In genomic region chr2:173075781-173076556, GRCh38 we compare ENCODE assay signal across 8 cellular contexts. TPM values are rescaled to one million over a fixed set of nuclear protein-coding genes. Genes with fewer than 3 reads are reported as not detected.
A peak's percentile ranks its signal among the peaks of the same experiment; 100 is the strongest.
DNase-seq lines count a peak whose midpoint lies in the region; ATAC-seq and TF ChIP-seq lines count a peak whose summit lies in the region.

Gene MAP3K20, plus strand, starts transcription at chr2:173075846. Its CDS starts 15,186 bp downstream, at chr2:173091032.

- DNase-seq in CD8-positive, alpha-beta T cell: peak in 6 of 7 experiments; percentile 4 to 50 (median 28)
- DNase-seq in NT2/D1 (ENCODE audit: low read depth, low spot score) (no peak), activated T-cell treated with anti-CD3 and anti-CD28 coated beads for 24 hours (ENCODE audit: low read depth) (peak; percentile 23)

- no peaks in the 10 kb centered on the region for H3K36me3 ChIP-seq in CD8-positive, alpha-beta T cell (ENCODE audit: insufficient read depth, low read length)
- H3K36me3 ChIP-seq in NT2/D1 (ENCODE audit: insufficient read depth, insufficient read length, low read length) (no peaks in the 10 kb centered on the region), muscle layer of colon (ENCODE audit: insufficient read depth, low read length) (no peaks in the 10 kb centered on the region), stomach smooth muscle (ENCODE audit: control insufficient read depth in 2 of 2, insufficient read depth in 2 of 2, low read length in 2 of 2) (no peaks in the 10 kb centered on the region)

- H3K4me3 ChIP-seq in CD8-positive, alpha-beta T cell (ENCODE audit: low read depth, low read length): peak within 1 kb of the TSS; percentile 50
- peak within 1 kb of the TSS; percentile 77 for H3K4me3 ChIP-seq in NT2/D1 (ENCODE audit: insufficient read length, low read depth)
- peak within 1 kb of the TSS; percentile 84 to 86 for H3K4me3 ChIP-seq in muscle layer of colon (ENCODE audit: low read depth in 1 of 2, low read length in 2 of 2)
- peak within 1 kb of the TSS; percentile 84 to 89 for H3K4me3 ChIP-seq in stomach smooth muscle (ENCODE audit: low read length in 2 of 2)

- POLR2A ChIA-PET in CD8-positive, alpha-beta T cell (lab: Charles Lee): no interaction called here

- no peak within 1 kb of the TSS for H3K27ac Mint-ChIP-seq in CD8-positive, alpha-beta T cell

- H3K9ac ChIP-seq in NT2/D1 (ENCODE audit: insufficient read length, low read depth) (peak within 1 kb of the TSS; percentile 88), muscle layer of colon (ENCODE audit: low read length) (peak within 1 kb of the TSS; percentile 98), stomach smooth muscle (ENCODE audit: low read length in 2 of 2) (peak within 1 kb of the TSS; percentile 86 to 98)

- TF ChIP-seq CTCF in CD8-positive, alpha-beta T cell (IDR thresholded peaks at IDR 0.05): no peak

- peaks cover 5% of the 10 kb centered on the region for H3K4me1 ChIP-seq in CD8-positive, alpha-beta T cell (ENCODE audit: insufficient read depth, low read length)
- H3K4me1 ChIP-seq in NT2/D1 (ENCODE audit: insufficient read depth, insufficient read length) (no peaks in the 10 kb centered on the region), muscle layer of colon (ENCODE audit: insufficient read depth, low read length) (peaks cover 28% of the 10 kb centered on the region), stomach smooth muscle (ENCODE audit: control insufficient read depth, insufficient read depth, low read length) (peaks cover 7% of the 10 kb centered on the region)

- no peak within 1 kb of the TSS for H3K27ac ChIP-seq in CD8-positive, alpha-beta T cell (ENCODE audit: low read depth, low read length)
- H3K27ac ChIP-seq in muscle layer of colon (ENCODE audit: low read depth, low read length) (peak within 1 kb of the TSS; percentile 84), stomach smooth muscle (ENCODE audit: low read length) (peak within 1 kb of the TSS; percentile 88)

- H3K9me3 Mint-ChIP-seq in CD8-positive, alpha-beta T cell: no peaks in the 10 kb centered on the region

- intact Hi-C loops in CD8-positive, alpha-beta T cell (cut with DNase I, micrococcal nuclease): no loop called here

- CTCF ChIA-PET in CD8-positive, alpha-beta T cell (lab: Charles Lee): no interaction called here

- H3K4me3 Mint-ChIP-seq in CD8-positive, alpha-beta T cell: peak within 1 kb of the TSS; percentile 79

- H3K27me3 ChIP-seq in CD8-positive, alpha-beta T cell (ENCODE audit: insufficient read depth, low read length): no peaks in the 10 kb centered on the region
- H3K27me3 ChIP-seq in NT2/D1 (ENCODE audit: insufficient read depth, insufficient read length) (peaks cover 8% of the 10 kb centered on the region), muscle layer of colon (ENCODE audit: control insufficient read depth in 1 of 2, insufficient read depth in 2 of 2, low read length in 2 of 2) (no peaks in the 10 kb centered on the region), stomach smooth muscle (ENCODE audit: control insufficient read depth in 1 of 2, insufficient read depth in 2 of 2, low read length in 2 of 2) (no peaks in the 10 kb centered on the region)

- peaks cover 29% of the 10 kb centered on the region for H3K27me3 Mint-ChIP-seq in CD8-positive, alpha-beta T cell (ENCODE audit: low read depth)

- H3K36me3 Mint-ChIP-seq in CD8-positive, alpha-beta T cell: no peaks in the 10 kb centered on the region

- no peaks in the 10 kb centered on the region for H3K9me3 ChIP-seq in CD8-positive, alpha-beta T cell (ENCODE audit: low read length)
- H3K9me3 ChIP-seq in NT2/D1 (ENCODE audit: insufficient read depth, low read length): no peaks in the 10 kb centered on the region
- no peaks in the 10 kb centered on the region for H3K9me3 ChIP-seq in muscle layer of colon (ENCODE audit: low read length)
- H3K9me3 ChIP-seq in stomach smooth muscle (ENCODE audit: control insufficient read depth in 2 of 2, low read length in 2 of 2): no peaks in the 10 kb centered on the region

- peak; percentile 79 for ATAC-seq in CD8-positive, alpha-beta T cell
- ATAC-seq in GM19328 (IDR thresholded peaks at IDR 0.05; ENCODE audit: unreplicated experiment): peak; percentile 52
- ATAC-seq in HG03442 (IDR thresholded peaks at IDR 0.05; ENCODE audit: unreplicated experiment): peak; percentile 60
- peak; percentile 84 for ATAC-seq in esophagus mucosa

- H3K4me1 Mint-ChIP-seq in CD8-positive, alpha-beta T cell (ENCODE audit: low read depth): peaks cover 7% of the 10 kb centered on the region

RNA-seq across cellular contexts. Expression of gene MAP3K20, which starts in this region (rescaled TPM):
- total RNA-seq in CD8-positive, alpha-beta T cell: 1 to 10 TPM in 1 of 2 experiments, under 1 TPM in 1; 0.76 to 1.2 TPM
- 21.3 TPM for total RNA-seq in esophagus mucosa

Comparison
In these comparisons a context has a peak if more than half of its experiments do, and no peak if none do; other contexts are left out.
1. RNA of gene MAP3K20 (total RNA-seq): 21.3 TPM in esophagus mucosa (single experiment); 0.76 to 1.2 TPM in CD8-positive, alpha-beta T cell; every median in the first group is over 10 times any median in the second.
2. Peak in every context shown above with its lines, with median percentiles within 50 percentile points of each other: ATAC-seq, H3K4me3 ChIP-seq and H3K9ac ChIP-seq.